ENCODE assay signal across 41 cellular contexts in the genomic region with DNA sequence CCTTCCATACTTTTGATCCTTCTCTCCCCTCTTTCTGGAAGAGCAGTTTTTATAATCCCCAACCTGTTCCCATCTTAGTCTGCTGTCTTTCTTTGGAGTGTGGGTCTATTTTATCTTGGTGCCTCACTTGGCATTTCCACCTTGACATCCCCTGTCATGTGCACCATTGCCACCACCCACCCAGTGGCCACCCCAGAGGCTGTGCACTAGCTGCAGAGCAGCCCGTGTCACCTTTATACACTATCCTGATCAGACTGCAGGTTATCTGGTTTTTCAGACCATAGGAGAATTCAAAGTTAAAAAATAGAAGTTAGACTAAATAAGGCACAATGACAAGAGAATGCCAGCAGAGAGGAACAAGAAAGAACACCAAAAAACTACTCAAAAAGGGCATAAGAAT.
"Had no signal": no experiment of that assay in that cellular context is flagged by ENCODE, and none has a peak within 500 bp of the region (broad histone marks: within the 10 kb centered on the region; RNA-seq: fewer than 3 reads in every experiment).

No MANE protein-coding gene starts in this region.

- H3K36me3 ChIP-seq: adrenal gland, brain microvascular endothelial cell, breast epithelium, cardiac muscle cell had no signal

- H3K36me3 Mint-ChIP-seq: activated naive CD4-positive, alpha-beta T cell treated with anti-CD3 and anti-CD28 coated beads, Interleukin-2, amount 50 U/mL, for 72 hours had no signal

- H3K27me3 ChIP-seq: adrenal gland, ascending aorta, body of pancreas, brain microvascular endothelial cell, breast epithelium, cardiac muscle cell had no signal

- H3K4me1 Mint-ChIP-seq: activated naive CD4-positive, alpha-beta T cell treated with anti-CD3 and anti-CD28 coated beads, Interleukin-2, amount 50 U/mL, for 24 hours; activated T-helper 17 cell treated with anti-CD3 and anti-CD28 coated beads, Interleukin-2, amount 50 U/mL, for 72 hours; central memory CD8-positive, alpha-beta T cell had no signal

- FAIRE-seq: astrocyte, bronchial epithelial cell had no signal

- H3K27me3 Mint-ChIP-seq: activated naive CD4-positive, alpha-beta T cell treated with anti-CD3 and anti-CD28 coated beads, Interleukin-2, amount 10 ng/mL, durations not matched to agents 7 days and 5 days; activated naive CD4-positive, alpha-beta T cell treated with anti-CD3 and anti-CD28 coated beads, Interleukin-2, amount 50 U/mL, for 24 hours; activated naive CD8-positive, alpha-beta T cell; activated naive CD8-positive, alpha-beta T cell treated with anti-CD3 and anti-CD28 coated beads for 36 hours; activated naive CD8-positive, alpha-beta T cell treated with anti-CD3 and anti-CD28 coated beads, Interleukin-2, amount 10 ng/mL, durations not matched to agents 7 days and 5 days; activated naive CD8-positive, alpha-beta T cell treated with anti-CD3 and anti-CD28 coated beads, Interleukin-2, amount 50 U/mL, for 24 hours; activated T-cell treated with anti-CD3 and anti-CD28 coated beads, Interleukin-2, amount 50 U/mL, for 24 hours; activated T-helper 17 cell treated with anti-CD3 and anti-CD28 coated beads, Interleukin-2, amount 50 U/mL, for 72 hours; brain; central memory CD8-positive, alpha-beta T cell had no signal

- ATAC-seq: activated naive CD4-positive, alpha-beta T cell treated with anti-CD3 and anti-CD28 coated beads, Interleukin-2, amount 50 U/mL, for 72 hours; activated naive CD8-positive, alpha-beta T cell treated with anti-CD3 and anti-CD28 coated beads, Interleukin-2, amount 50 U/mL, for 24 hours; activated T-cell treated with anti-CD3 and anti-CD28 coated beads, Interleukin-2, amount 50 U/mL, for 4 hours; activated T-cell treated with anti-CD3 and anti-CD28 coated beads, Interleukin-2, amount 50 U/mL, for 72 hours; activated T-helper 17 cell treated with anti-CD3 and anti-CD28 coated beads, Interleukin-2, amount 50 U/mL, for 72 hours; body of pancreas had no signal

- H3K27ac ChIP-seq: adrenal gland, ascending aorta, body of pancreas, brain microvascular endothelial cell, breast epithelium, cardiac muscle cell had no signal

- DNase-seq: activated effector memory CD4-positive, alpha-beta T cell treated with anti-CD3 and anti-CD28 coated beads, Interleukin-2, amount 50 U/mL, for 16 hours; activated effector memory CD4-positive, alpha-beta T cell treated with Interleukin-2 at 50 U/mL for 16 hours; activated gamma-delta T cell; activated gamma-delta T cell treated with Interleukin-2 at 50 U/mL for 16 hours; activated naive CD4-positive, alpha-beta T cell; activated naive CD4-positive, alpha-beta T cell treated with anti-CD3 and anti-CD28 coated beads for 36 hours; activated naive CD4-positive, alpha-beta T cell treated with anti-CD3 and anti-CD28 coated beads, Interleukin-2, amount 10 ng/mL, durations not matched to agents 7 days and 5 days; activated naive CD4-positive, alpha-beta T cell treated with anti-CD3 and anti-CD28 coated beads, Interleukin-2, amount 50 U/mL, for 16 hours; activated naive CD4-positive, alpha-beta T cell treated with Interleukin-2 at 50 U/mL for 16 hours; activated naive CD8-positive, alpha-beta T cell treated with anti-CD3 and anti-CD28 coated beads for 36 hours; activated naive CD8-positive, alpha-beta T cell treated with anti-CD3 and anti-CD28 coated beads, Interleukin-2, amount 10 ng/mL, durations not matched to agents 7 days and 5 days; activated naive CD8-positive, alpha-beta T cell treated with anti-CD3 and anti-CD28 coated beads, Interleukin-2, amount 50 U/mL, for 24 hours; activated T-cell treated with anti-CD3 and anti-CD28 coated beads for 4 hours; activated T-cell treated with anti-CD3 and anti-CD28 coated beads, Interleukin-2, amount 50 U/mL, for 1 hour; activated T-cell treated with anti-CD3 and anti-CD28 coated beads, Interleukin-2, amount 50 U/mL, for 24 hours; activated T-cell treated with anti-CD3 and anti-CD28 coated beads, Interleukin-2, amount 50 U/mL, for 4 hours; activated T-cell treated with anti-CD3 and anti-CD28 coated beads, Interleukin-2, amount 50 U/mL, for 48 hours; activated T-cell treated with anti-CD3 and anti-CD28 coated beads, Interleukin-2, amount 50 U/mL, for 72 hours; adrenal gland; amniotic stem cell; amygdala; anterior cingulate cortex; aorta; body of pancreas; brain microvascular endothelial cell; caudate nucleus; central memory CD4-positive, alpha-beta T cell; cerebellar nuclear complex had no signal

- H3K27ac Mint-ChIP-seq: activated naive CD4-positive, alpha-beta T cell treated with anti-CD3 and anti-CD28 coated beads for 36 hours; activated naive CD4-positive, alpha-beta T cell treated with anti-CD3 and anti-CD28 coated beads, Interleukin-2, amount 10 ng/mL, durations not matched to agents 7 days and 5 days; activated naive CD4-positive, alpha-beta T cell treated with anti-CD3 and anti-CD28 coated beads, Interleukin-2, amount 50 U/mL, for 24 hours; activated naive CD4-positive, alpha-beta T cell treated with anti-CD3 and anti-CD28 coated beads, Interleukin-2, amount 50 U/mL, for 72 hours; activated naive CD8-positive, alpha-beta T cell; activated naive CD8-positive, alpha-beta T cell treated with anti-CD3 and anti-CD28 coated beads for 36 hours; activated naive CD8-positive, alpha-beta T cell treated with anti-CD3 and anti-CD28 coated beads, Interleukin-2, amount 10 ng/mL, durations not matched to agents 7 days and 5 days; activated naive CD8-positive, alpha-beta T cell treated with anti-CD3 and anti-CD28 coated beads, Interleukin-2, amount 50 U/mL, for 24 hours; activated T-cell treated with anti-CD3 and anti-CD28 coated beads, Interleukin-2, amount 50 U/mL, for 24 hours; activated T-cell treated with anti-CD3 and anti-CD28 coated beads, Interleukin-2, amount 50 U/mL, for 72 hours; activated T-helper 1 cell treated with anti-CD3 and anti-CD28 coated beads, Interleukin-12 subunit alpha, Interleukin-12 subunit beta, Interleukin-2, Interleukin-4 antibody, amounts not matched to agents 30 ng/mL and 10 ng/mL and 1 ng/mL, durations not matched to agents 14 hours and 24 hours and 36 hours; activated T-helper 17 cell treated with anti-CD3 and anti-CD28 coated beads, Interleukin-2, amount 50 U/mL, for 72 hours; activated T-helper 2 cell treated with anti-CD3 and anti-CD28 coated beads, Interferon-gamma antibody, Interleukin-2, Interleukin-4, amounts not matched to agents 10 μg/mL and 5 μg/mL and 100 μg/mL, durations not matched to agents 14 hours and 24 hours and 36 hours; brain had no signal

- H3K4me3 ChIP-seq: adrenal gland, ascending aorta, body of pancreas, breast epithelium, cardiac muscle cell had no signal

- H3K4me1 ChIP-seq: ascending aorta, body of pancreas, breast epithelium had no signal

- H3K9me3 Mint-ChIP-seq: activated naive CD4-positive, alpha-beta T cell treated with anti-CD3 and anti-CD28 coated beads for 36 hours; activated naive CD4-positive, alpha-beta T cell treated with anti-CD3 and anti-CD28 coated beads, Interleukin-2, amount 10 ng/mL, durations not matched to agents 7 days and 5 days; activated naive CD4-positive, alpha-beta T cell treated with anti-CD3 and anti-CD28 coated beads, Interleukin-2, amount 50 U/mL, for 24 hours; activated naive CD4-positive, alpha-beta T cell treated with anti-CD3 and anti-CD28 coated beads, Interleukin-2, amount 50 U/mL, for 72 hours; activated naive CD8-positive, alpha-beta T cell treated with anti-CD3 and anti-CD28 coated beads for 36 hours; activated naive CD8-positive, alpha-beta T cell treated with anti-CD3 and anti-CD28 coated beads, Interleukin-2, amount 10 ng/mL, durations not matched to agents 7 days and 5 days; activated naive CD8-positive, alpha-beta T cell treated with anti-CD3 and anti-CD28 coated beads, Interleukin-2, amount 50 U/mL, for 24 hours; activated T-cell treated with anti-CD3 and anti-CD28 coated beads, Interleukin-2, amount 50 U/mL, for 24 hours; activated T-cell treated with anti-CD3 and anti-CD28 coated beads, Interleukin-2, amount 50 U/mL, for 4 hours; activated T-cell treated with anti-CD3 and anti-CD28 coated beads, Interleukin-2, amount 50 U/mL, for 72 hours; activated T-helper 1 cell treated with anti-CD3 and anti-CD28 coated beads, Interleukin-12 subunit alpha, Interleukin-12 subunit beta, Interleukin-2, Interleukin-4 antibody, amounts not matched to agents 30 ng/mL and 10 ng/mL and 1 ng/mL, durations not matched to agents 14 hours and 24 hours and 36 hours; activated T-helper 17 cell treated with anti-CD3 and anti-CD28 coated beads, Interleukin-2, amount 50 U/mL, for 72 hours; activated T-helper 2 cell treated with anti-CD3 and anti-CD28 coated beads, Interferon-gamma antibody, Interleukin-2, Interleukin-4, amounts not matched to agents 10 μg/mL and 5 μg/mL and 100 μg/mL, durations not matched to agents 14 hours and 24 hours and 36 hours; brain; central memory CD8-positive, alpha-beta T cell had no signal

- H3K4me3 Mint-ChIP-seq: activated naive CD4-positive, alpha-beta T cell treated with anti-CD3 and anti-CD28 coated beads for 36 hours; activated naive CD4-positive, alpha-beta T cell treated with anti-CD3 and anti-CD28 coated beads, Interleukin-2, amount 10 ng/mL, durations not matched to agents 7 days and 5 days; activated naive CD4-positive, alpha-beta T cell treated with anti-CD3 and anti-CD28 coated beads, Interleukin-2, amount 50 U/mL, for 24 hours; activated naive CD8-positive, alpha-beta T cell; activated naive CD8-positive, alpha-beta T cell treated with anti-CD3 and anti-CD28 coated beads for 36 hours; activated naive CD8-positive, alpha-beta T cell treated with anti-CD3 and anti-CD28 coated beads, Interleukin-2, amount 10 ng/mL, durations not matched to agents 7 days and 5 days; activated naive CD8-positive, alpha-beta T cell treated with anti-CD3 and anti-CD28 coated beads, Interleukin-2, amount 50 U/mL, for 24 hours; activated T-cell treated with anti-CD3 and anti-CD28 coated beads, Interleukin-2, amount 50 U/mL, for 24 hours; activated T-cell treated with anti-CD3 and anti-CD28 coated beads, Interleukin-2, amount 50 U/mL, for 4 hours; activated T-cell treated with anti-CD3 and anti-CD28 coated beads, Interleukin-2, amount 50 U/mL, for 72 hours; activated T-helper 1 cell treated with anti-CD3 and anti-CD28 coated beads, Interleukin-12 subunit alpha, Interleukin-12 subunit beta, Interleukin-2, Interleukin-4 antibody, amounts not matched to agents 30 ng/mL and 10 ng/mL and 1 ng/mL, durations not matched to agents 14 hours and 24 hours and 36 hours; activated T-helper 17 cell treated with anti-CD3 and anti-CD28 coated beads, Interleukin-2, amount 50 U/mL, for 72 hours; brain; central memory CD8-positive, alpha-beta T cell had no signal

- H3K9me3 ChIP-seq: adrenal gland, ascending aorta, body of pancreas, breast epithelium had no signal
